ENCODE assay signal across 18 cellular contexts in genomic region chr11:75522645-75523044, GRCh38.
"Had no signal": no experiment of that assay in that cellular context is flagged by ENCODE, and none has a peak within 500 bp of the region (broad histone marks: within the 10 kb centered on the region; RNA-seq: fewer than 3 reads in every experiment).

No MANE protein-coding gene starts in this region.

- H3K4me3 Mint-ChIP-seq: activated naive CD8-positive, alpha-beta T cell treated with anti-CD3 and anti-CD28 coated beads for 36 hours; stimulated activated naive CD8-positive, alpha-beta T cell treated with anti-CD3 and anti-CD28 coated beads, Interleukin-15, Interleukin-2, amounts not matched to agents 100 ng/mL and 50 ng/mL, for 24 hours; T-helper 1 cell treated with Interleukin-12 subunit alpha and Interleukin-12 subunit beta and Interleukin-4 antibody, amounts not matched to agents 30 μg/mL and 1 μg/mL, for 36 hours had no signal

- H3K27me3 ChIP-seq: body of pancreas, right atrium auricular region had no signal

- H3K36me3 Mint-ChIP-seq: activated naive CD8-positive, alpha-beta T cell treated with anti-CD3 and anti-CD28 coated beads for 36 hours; naive thymus-derived CD4-positive, alpha-beta T cell had no signal

- H3K9me3 ChIP-seq: body of pancreas, colonic mucosa, esophagus squamous epithelium, right atrium auricular region, upper lobe of left lung had no signal

- H3K27ac ChIP-seq: colonic mucosa, esophagus squamous epithelium, right atrium auricular region, skin epidermis, upper lobe of left lung had no signal

- H3K27ac Mint-ChIP-seq: activated naive CD8-positive, alpha-beta T cell treated with anti-CD3 and anti-CD28 coated beads for 36 hours; stimulated activated naive CD8-positive, alpha-beta T cell treated with anti-CD3 and anti-CD28 coated beads, Interleukin-15, Interleukin-2, amounts not matched to agents 100 ng/mL and 50 ng/mL, for 24 hours; T-helper 1 cell treated with Interleukin-12 subunit alpha and Interleukin-12 subunit beta and Interleukin-4 antibody, amounts not matched to agents 30 μg/mL and 1 μg/mL, for 36 hours had no signal

- H3K9me3 Mint-ChIP-seq: activated naive CD8-positive, alpha-beta T cell treated with anti-CD3 and anti-CD28 coated beads for 36 hours; naive thymus-derived CD4-positive, alpha-beta T cell; stimulated activated naive CD8-positive, alpha-beta T cell treated with anti-CD3 and anti-CD28 coated beads, Interleukin-15, Interleukin-2, amounts not matched to agents 100 ng/mL and 50 ng/mL, for 24 hours; T-helper 1 cell treated with Interleukin-12 subunit alpha and Interleukin-12 subunit beta and Interleukin-4 antibody, amounts not matched to agents 30 μg/mL and 1 μg/mL, for 36 hours had no signal

- H3K27me3 Mint-ChIP-seq: activated naive CD8-positive, alpha-beta T cell treated with anti-CD3 and anti-CD28 coated beads for 36 hours had no signal

- ATAC-seq: body of pancreas; left lobe of liver; naive thymus-derived CD4-positive, alpha-beta T cell had no signal

- DNase-seq: activated CD8-positive, alpha-beta memory T cell treated with anti-CD3 and anti-CD28 coated beads, Interleukin-2, amount 50 U/mL, for 48 hours; activated naive CD8-positive, alpha-beta T cell treated with anti-CD3 and anti-CD28 coated beads for 36 hours; amygdala; central memory CD4-positive, alpha-beta T cell; colonic mucosa; esophagus squamous epithelium; hippocampal formation; mammary epithelial cell; naive thymus-derived CD4-positive, alpha-beta T cell; nucleus accumbens; stimulated activated CD4-positive, alpha-beta T cell treated with anti-CD3 and anti-CD28 coated beads, Interleukin-4, amount 100 ng/mL, for 24 hours; upper lobe of left lung had no signal
